8 cellular contexts compared by ENCODE assay signal in genomic region chr6:166958926-166959861, GRCh38. TPM values are rescaled to one million over a fixed set of nuclear protein-coding genes. Genes with fewer than 3 reads are reported as not detected.
DNase-seq lines count a peak whose midpoint lies in the region; FAIRE-seq and TF ChIP-seq lines count a peak whose summit lies in the region.

No MANE protein-coding gene starts in this region.

- 84 to 100% methylated on average over 1 to 5 of the region's 13 CpGs for WGBS in mesodermal cell (ENCODE audit: insufficient coverage in 2 of 2), 2 experiments

- DNase-seq in GM12892 (ENCODE audit: insufficient read length) = no peak
- peak; percentile 20 for DNase-seq in M059J (ENCODE audit: low read depth)
- peak; percentile 74 for DNase-seq in activated naive CD4-positive, alpha-beta T cell treated with anti-CD3 and anti-CD28 coated beads, Interleukin-2, amount 10 ng/mL, durations not matched to agents 7 days and 5 days
- DNase-seq in DMS 273 treated with DMSO at 0.1 percent for 48 hours (lab: John Stamatoyannopoulos, UW) = no peak
- DNase-seq in SK-N-DZ (ENCODE audit: low spot score) = no peak
- DNase-seq in progenitor cell of endocrine pancreas (ENCODE audit: low spot score, unreplicated experiment) = no peak
- no peak for DNase-seq in HFFc6

- TF ChIP-seq CTCF in progenitor cell of endocrine pancreas (IDR thresholded peaks at IDR 0.05; ENCODE audit: unreplicated experiment) = no peak
- no peak for TF ChIP-seq CTCF in HFFc6 (IDR thresholded peaks at IDR 0.05)

- peaks cover 17% of the 10 kb centered on the region for H3K4me1 ChIP-seq in mesodermal cell (ENCODE audit: control insufficient read depth, insufficient read depth, low read length, poor library complexity, severe bottlenecking)

- H3K27ac Mint-ChIP-seq in activated naive CD4-positive, alpha-beta T cell treated with anti-CD3 and anti-CD28 coated beads, Interleukin-2, amount 10 ng/mL, durations not matched to agents 7 days and 5 days = peak overlapping the region; percentile 99
- H3K27ac Mint-ChIP-seq in progenitor cell of endocrine pancreas = no peak overlapping the region
- no peak overlapping the region for H3K27ac Mint-ChIP-seq in HFFc6

- peaks cover 60% of the 10 kb centered on the region for H3K4me1 Mint-ChIP-seq in activated naive CD4-positive, alpha-beta T cell treated with anti-CD3 and anti-CD28 coated beads, Interleukin-2, amount 10 ng/mL, durations not matched to agents 7 days and 5 days
- peaks cover 7% of the 10 kb centered on the region for H3K4me1 Mint-ChIP-seq in progenitor cell of endocrine pancreas (ENCODE audit: low read depth)
- H3K4me1 Mint-ChIP-seq in HFFc6 (ENCODE audit: low read depth) = peaks cover 28% of the 10 kb centered on the region

- H3K4me3 Mint-ChIP-seq in activated naive CD4-positive, alpha-beta T cell treated with anti-CD3 and anti-CD28 coated beads, Interleukin-2, amount 10 ng/mL, durations not matched to agents 7 days and 5 days = peak overlapping the region; percentile 72
- H3K4me3 Mint-ChIP-seq in progenitor cell of endocrine pancreas (ENCODE audit: low read depth) (no peak overlapping the region), HFFc6 (no peak overlapping the region)

- H3K4me3 ChIP-seq in mesodermal cell (ENCODE audit: extremely low read depth, insufficient read depth, low read length, poor library complexity, severe bottlenecking) = no peak overlapping the region

- peak; percentile 66 for FAIRE-seq in GM12892 (lab: Jason Lieb, UNC)

- H3K36me3 Mint-ChIP-seq in activated naive CD4-positive, alpha-beta T cell treated with anti-CD3 and anti-CD28 coated beads, Interleukin-2, amount 10 ng/mL, durations not matched to agents 7 days and 5 days = peaks cover 19% of the 10 kb centered on the region
- H3K36me3 Mint-ChIP-seq in progenitor cell of endocrine pancreas (ENCODE audit: insufficient read depth) (no peaks in the 10 kb centered on the region), HFFc6 (ENCODE audit: low read depth) (no peaks in the 10 kb centered on the region; the same call in 1 of the 2 replicates)

- peaks cover 5% of the 10 kb centered on the region for H3K9me3 ChIP-seq in mesodermal cell (ENCODE audit: control insufficient read depth, low read length)

- TF ChIP-seq POLR2A in GM12892 (IDR thresholded peaks at IDR 0.05; ENCODE audit: low read depth, low read length) = peak; percentile 40; the same call in 1 of the 2 replicates

- H3K9me3 Mint-ChIP-seq in activated naive CD4-positive, alpha-beta T cell treated with anti-CD3 and anti-CD28 coated beads, Interleukin-2, amount 10 ng/mL, durations not matched to agents 7 days and 5 days = peaks cover 11% of the 10 kb centered on the region
- H3K9me3 Mint-ChIP-seq in progenitor cell of endocrine pancreas (ENCODE audit: low read depth) (peaks cover 8% of the 10 kb centered on the region), HFFc6 (peaks cover 6% of the 10 kb centered on the region)

- H3K36me3 ChIP-seq in mesodermal cell (ENCODE audit: control insufficient read depth, insufficient read depth, low read length) = no peaks in the 10 kb centered on the region

- peaks cover 6% of the 10 kb centered on the region for H3K27me3 Mint-ChIP-seq in activated naive CD4-positive, alpha-beta T cell treated with anti-CD3 and anti-CD28 coated beads, Interleukin-2, amount 10 ng/mL, durations not matched to agents 7 days and 5 days
- H3K27me3 Mint-ChIP-seq in progenitor cell of endocrine pancreas = peaks cover 25% of the 10 kb centered on the region
- H3K27me3 Mint-ChIP-seq in HFFc6 (ENCODE audit: insufficient read depth) = no peaks in the 10 kb centered on the region

- CTCF ChIA-PET in activated naive CD4-positive, alpha-beta T cell treated with anti-CD3 and anti-CD28 coated beads, Interleukin-2, amount 10 ng/mL, durations not matched to agents 7 days and 5 days (lab: Charles Lee) = interaction anchor here (0.7 to 3.5 kb wide), 4 partner anchors 8 to 30 kb away, joined by 3 to 13 read pairs (median 4); no protein-coding TSS in a partner anchor

- peak overlapping the region; percentile 41 for H3K27ac ChIP-seq in mesodermal cell (ENCODE audit: low read depth, low read length, severe bottlenecking)

RNA-seq across cellular contexts. Expression of gene RNASET2, which starts 2.8 kb away (rescaled TPM):
- polyA plus RNA-seq in GM12892 (2012; ENCODE audit: missing spikeins) = 158 TPM
- total RNA-seq in M059J (2014; rRNA removed; shearing (Covaris generic)) = 31.7 and 33.3 TPM in 2 replicates
- 18.2 TPM for polyA plus RNA-seq in mesodermal cell (2013, experiment 1 of 2)
- 18.3 TPM for polyA plus RNA-seq in mesodermal cell (2013, experiment 2 of 2)
- polyA plus RNA-seq in SK-N-DZ (2014; cell fraction: cytosol; rRNA removed) = 14.5 and 14.9 TPM in 2 replicates
- 19.2 and 20.8 TPM in 2 replicates for polyA plus RNA-seq in SK-N-DZ (2014; cell fraction: nucleus; rRNA removed)
- total RNA-seq in progenitor cell of endocrine pancreas = 27.9 and 29.8 TPM in 2 replicates
- 10 to 100 TPM; 15.1 to 28.9 (median 16.5) TPM for total RNA-seq in HFFc6 (2021; fragmentation: NEBNext Ultra II Directional; extraction: Animal tissue kit (Norgen Biotek cat#: 25700))

RNA-seq across cellular contexts. Expression of gene CEP43, which starts 40.0 kb away (rescaled TPM):
- 19.0 TPM for polyA plus RNA-seq in GM12892 (2012; ENCODE audit: missing spikeins)
- 30.8 and 37.2 TPM in 2 replicates for total RNA-seq in M059J (2014; rRNA removed; shearing (Covaris generic))
- polyA plus RNA-seq in mesodermal cell (2013, experiment 1 of 2) = 17.5 TPM
- 20.0 TPM for polyA plus RNA-seq in mesodermal cell (2013, experiment 2 of 2)
- polyA plus RNA-seq in SK-N-DZ (2014; cell fraction: cytosol; rRNA removed) = 33.1 and 38.1 TPM in 2 replicates
- polyA plus RNA-seq in SK-N-DZ (2014; cell fraction: nucleus; rRNA removed) = 48.7 and 63.1 TPM in 2 replicates
- 39.0 and 47.1 TPM in 2 replicates for total RNA-seq in progenitor cell of endocrine pancreas
- 10 to 100 TPM; 16.5 to 24.8 (median 21.0) TPM for total RNA-seq in HFFc6 (2021; fragmentation: NEBNext Ultra II Directional; extraction: Animal tissue kit (Norgen Biotek cat#: 25700))

Comparison
In these comparisons a context has a peak if more than half of its experiments do, and no peak if none do; other contexts are left out.
1. DNase-seq: peak in M059J (single experiment) and activated naive CD4-positive, alpha-beta T cell treated with anti-CD3 and anti-CD28 coated beads, Interleukin-2, amount 10 ng/mL, durations not matched to agents 7 days and 5 days (single experiment); none in GM12892 (single experiment), DMS 273 treated with DMSO at 0.1 percent for 48 hours (single experiment), SK-N-DZ (single experiment), progenitor cell of endocrine pancreas (single experiment) and HFFc6 (single experiment).